ENCODE assay signal across 8 cellular contexts in the genomic region with DNA sequence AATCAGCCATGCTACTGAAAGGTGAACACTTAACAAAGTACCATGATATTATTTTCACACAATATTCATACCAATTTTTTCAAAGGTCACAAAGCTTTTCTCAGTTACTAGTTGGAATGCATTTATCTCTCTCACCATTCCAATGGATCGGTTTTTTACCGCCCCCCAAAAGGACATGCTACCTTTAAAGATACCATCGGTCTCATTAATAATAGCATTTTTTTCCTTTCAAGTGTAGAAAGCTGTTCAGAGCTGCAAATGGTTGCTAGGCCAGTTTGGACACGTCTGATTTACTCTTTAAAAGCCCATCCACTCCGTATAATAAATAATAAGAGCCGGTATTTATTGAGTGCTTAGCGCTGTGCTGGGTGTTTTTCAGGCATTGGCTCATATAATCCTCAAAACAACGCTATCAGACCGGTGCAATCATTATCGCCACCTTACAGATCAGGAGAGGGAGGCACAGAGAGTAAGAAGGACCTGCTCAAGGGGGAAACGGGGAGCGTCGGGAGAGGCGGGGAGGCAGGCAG. TPM values are rescaled to one million over a fixed set of nuclear protein-coding genes. Genes with fewer than 3 reads are reported as not detected.
DNase-seq lines count a peak whose midpoint lies in the region; ATAC-seq and TF ChIP-seq lines count a peak whose summit lies in the region.

No MANE protein-coding gene starts in this region.

- H3K9me3 ChIP-seq in thyroid gland = no peaks in the 10 kb centered on the region

- no peak for DNase-seq in activated T-cell treated with anti-CD3 and anti-CD28 coated beads, Interleukin-2, amount 50 U/mL, for 24 hours
- DNase-seq in activated T-cell treated with anti-CD3 and anti-CD28 coated beads for 4 hours = no peak
- no peak for DNase-seq in memory B cell (ENCODE audit: low spot score in 2 of 2)
- DNase-seq in thyroid gland = no peak
- DNase-seq in 8988T = no peak
- DNase-seq in OCI-M1 (lab: John Stamatoyannopoulos, UW) = no peak
- no peak for DNase-seq in stimulated activated CD4-positive, alpha-beta T cell treated with anti-CD3 and anti-CD28 coated beads, Interleukin-1b, Interleukin-23, amount 100 ng/mL, for 48 hours

- peak overlapping the region; percentile 66 for H3K4me3 Mint-ChIP-seq in activated T-cell treated with anti-CD3 and anti-CD28 coated beads, Interleukin-2, amount 50 U/mL, for 24 hours
- H3K4me3 Mint-ChIP-seq in brain = peak overlapping the region; percentile 89 to 94 (median 92)
- peak overlapping the region; percentile 80 for H3K4me3 Mint-ChIP-seq in memory B cell

- no peaks in the 10 kb centered on the region for H3K27me3 ChIP-seq in thyroid gland

- TF ChIP-seq POLR2A in thyroid gland (IDR thresholded peaks at IDR 0.05) = no peak

- H3K36me3 Mint-ChIP-seq in activated T-cell treated with anti-CD3 and anti-CD28 coated beads, Interleukin-2, amount 50 U/mL, for 24 hours (ENCODE audit: low read depth) = no peaks in the 10 kb centered on the region
- H3K36me3 Mint-ChIP-seq in brain = no peaks in the 10 kb centered on the region
- no peaks in the 10 kb centered on the region for H3K36me3 Mint-ChIP-seq in memory B cell

- no peak for ATAC-seq in memory B cell (ENCODE audit: low read depth)

- peaks cover 0 to 19% of the 10 kb centered on the region in 2 donors for H3K4me1 ChIP-seq in thyroid gland

- no peaks in the 10 kb centered on the region for H3K36me3 ChIP-seq in thyroid gland

- peak overlapping the region; percentile 11 to 60 (median 48) for H3K4me3 ChIP-seq in thyroid gland (replicated peaks in 1 of 3)

- H3K9me3 Mint-ChIP-seq in activated T-cell treated with anti-CD3 and anti-CD28 coated beads, Interleukin-2, amount 50 U/mL, for 24 hours = no peaks in the 10 kb centered on the region
- H3K9me3 Mint-ChIP-seq in brain = no peaks in the 10 kb centered on the region
- H3K9me3 Mint-ChIP-seq in memory B cell = no peaks in the 10 kb centered on the region

- no peak overlapping the region for H3K27ac Mint-ChIP-seq in activated T-cell treated with anti-CD3 and anti-CD28 coated beads, Interleukin-2, amount 50 U/mL, for 24 hours
- H3K27ac Mint-ChIP-seq in brain = peak overlapping the region; percentile 75 to 92 (median 84)
- no peak overlapping the region for H3K27ac Mint-ChIP-seq in memory B cell

- H3K27me3 Mint-ChIP-seq in activated T-cell treated with anti-CD3 and anti-CD28 coated beads, Interleukin-2, amount 50 U/mL, for 24 hours = peaks cover 74% of the 10 kb centered on the region
- H3K27me3 Mint-ChIP-seq in brain (peaks cover 28% of the 10 kb centered on the region), memory B cell (peaks cover 42% of the 10 kb centered on the region)

- H3K27ac ChIP-seq in thyroid gland = peak overlapping the region; percentile 40 to 60 (median 47)

- 6 to 10% methylated on average over 14 of the region's 14 CpGs for WGBS in thyroid gland, 2 donors

- intact Hi-C loops in thyroid gland (cut with DNase I) = no loop called here

- peaks cover 16% of the 10 kb centered on the region for H3K4me1 Mint-ChIP-seq in activated T-cell treated with anti-CD3 and anti-CD28 coated beads, Interleukin-2, amount 50 U/mL, for 24 hours (ENCODE audit: low read depth)
- peaks cover 43% of the 10 kb centered on the region for H3K4me1 Mint-ChIP-seq in brain
- peaks cover 8% of the 10 kb centered on the region for H3K4me1 Mint-ChIP-seq in memory B cell

- TF ChIP-seq CTCF in brain (conservative IDR thresholded peaks at IDR 0.05) = no peak
- no peak for TF ChIP-seq CTCF in thyroid gland (IDR thresholded peaks at IDR 0.05)

RNA-seq across cellular contexts. Expression of a gene that starts 35.0 kb away (rescaled TPM):
- 8.6 TPM for polyA plus RNA-seq in brain (ENCODE audit: insufficient read depth, low read depth, low replicate concordance)
- 100 to 1,000 TPM in 2 of 4 donors, 10 to 100 TPM in 2; 69.8 to 202 (median 97.0) TPM for total RNA-seq in thyroid gland

Comparison
In these comparisons a context has a peak if more than half of its experiments do, and no peak if none do; other contexts are left out.
1. H3K27ac Mint-ChIP-seq: peak in brain (5 of 5); none in activated T-cell treated with anti-CD3 and anti-CD28 coated beads, Interleukin-2, amount 50 U/mL, for 24 hours (single experiment) and memory B cell (single experiment).
2. Peak in every context shown above with its lines, with median percentiles within 50 percentile points of each other: H3K4me3 Mint-ChIP-seq.